8 cellular contexts compared by ENCODE assay signal in genomic region chr2:138059967-138060635, GRCh38.
DNase-seq lines count a peak whose midpoint lies in the region; ATAC-seq and TF ChIP-seq lines count a peak whose summit lies in the region.

No MANE protein-coding gene starts in this region.

- no peak overlapping the region for H2AFZ ChIP-seq in SK-N-SH (ENCODE audit: low read depth)

- H3K27ac ChIP-seq in SK-N-SH (ENCODE audit: low read depth in 2 of 2, low read length in 1 of 2), result peak overlapping the region; percentile 1 to 60; a peak in 3 of 4 replicates

- no peaks in the 10 kb centered on the region for H3K36me3 ChIP-seq in SK-N-SH (replicated peaks in 1 of 2; ENCODE audit: control insufficient read depth in 1 of 2, insufficient read depth in 2 of 2, low read length in 1 of 2)

- H3K9ac ChIP-seq in SK-N-SH, result no peak overlapping the region

- TF ChIP-seq EP300 in SK-N-SH (IDR thresholded peaks at IDR 0.05; ENCODE audit: borderline replicate concordance in 1 of 2, low read depth in 1 of 2, low read length in 1 of 2), result peak; percentile 72 to 79; a peak in 3 of 4 replicates

- no peaks in the 10 kb centered on the region for H4K20me1 ChIP-seq in SK-N-SH (ENCODE audit: insufficient read depth)

- peaks cover 0 to 8% of the 10 kb centered on the region in 2 experiments; a peak in 2 of 4 replicates for H3K4me1 ChIP-seq in SK-N-SH (ENCODE audit: control insufficient read depth in 1 of 2, insufficient read depth in 2 of 2, low read depth in 1 of 2, low read length in 1 of 2)

- no peaks in the 10 kb centered on the region for H3K79me2 ChIP-seq in SK-N-SH (ENCODE audit: insufficient read depth)

- in situ Hi-C loops in KBM-7 (cut with MboI; ENCODE audit: low pct_unique_long_range_greater_than_20kb, low sequenced_read_pairs), result no loop called here

- H3K27me3 ChIP-seq in SK-N-SH (ENCODE audit: insufficient read depth), result no peaks in the 10 kb centered on the region

- 12% methylated on average over 2 of the region's 2 CpGs for WGBS in SK-N-SH (ENCODE audit: low lambda C conversion rate)

- POLR2A ChIA-PET in SK-N-SH (lab: Yijun Ruan, JAX), result no interaction called here

- CTCF ChIA-PET in SK-N-SH (lab: Yijun Ruan, JAX), result interaction anchor here (1.4 kb wide), 1 partner anchor 111 kb away, joined by 3 read pairs; no protein-coding TSS in a partner anchor

- H3K9me2 ChIP-seq in SK-N-SH, result no peaks in the 10 kb centered on the region

- no peak overlapping the region for H3K4me2 ChIP-seq in SK-N-SH

- TF ChIP-seq RAD21 in SK-N-SH (IDR thresholded peaks at IDR 0.05; ENCODE audit: low read length), result no peak

- intact Hi-C loops in left cardiac atrium (cut with DNase I), result no loop called here

- ATAC-seq in left cardiac atrium (peak; percentile 55 to 89), GM18868 (IDR thresholded peaks at IDR 0.05; ENCODE audit: unreplicated experiment) (no peak), HG02798 (IDR thresholded peaks at IDR 0.05; ENCODE audit: poor library complexity, unreplicated experiment) (no peak)

- no peaks in the 10 kb centered on the region for H3F3A ChIP-seq in SK-N-SH (replicated peaks; ENCODE audit: insufficient read depth)

- no peaks in the 10 kb centered on the region for H3K9me3 ChIP-seq in SK-N-SH

- no peak overlapping the region for H3K4me3 ChIP-seq in SK-N-SH (ENCODE audit: low read depth in 2 of 2, low read length in 1 of 2)

- TF ChIP-seq CTCF in SK-N-SH (IDR thresholded peaks at IDR 0.05), result no peak

- peak; percentile 35 for DNase-seq in AG08395 (ENCODE audit: low spot score)
- peak; percentile 14 for DNase-seq in KBM-7
- DNase-seq in SK-N-SH, result peak; percentile 11
- peak; percentile 76 for DNase-seq in left cardiac atrium
- DNase-seq in T-helper 9 cell, result no peak
- DNase-seq in HK-2 (ENCODE audit: unreplicated experiment), result no peak

TF ChIP-seq in SK-N-SH, 30 proteins besides CTCF, POLR2A, EP300 and RAD21 (continues in another document):
- TF ChIP-seq CHD2 (IDR thresholded peaks at IDR 0.05; ENCODE audit: low read length, partially characterized antibody), result no peak
- TF ChIP-seq FOXJ3 (CRISPR knock-in tag; IDR thresholded peaks at IDR 0.05), result no peak
- TF ChIP-seq SMC3 (IDR thresholded peaks at IDR 0.05; ENCODE audit: low read depth, low read length), result no peak
- TF ChIP-seq NRF1 (IDR thresholded peaks at IDR 0.05; ENCODE audit: low read depth, low read length), result no peak
- peak; percentile 38; the same call in 1 of the 2 replicates for TF ChIP-seq RXRA (IDR thresholded peaks at IDR 0.05; ENCODE audit: borderline replicate concordance, low read depth)
- no peak for TF ChIP-seq MXI1 (IDR thresholded peaks at IDR 0.05; ENCODE audit: low read depth, low read length)
- no peak for TF ChIP-seq TAF1 (IDR thresholded peaks at IDR 0.05; ENCODE audit: borderline replicate concordance, low read depth, low read length)
- TF ChIP-seq FOXM1 (IDR thresholded peaks at IDR 0.05; ENCODE audit: low read depth), result peak; percentile 46; the same call in 1 of the 2 replicates
- TF ChIP-seq FOSL2 (IDR thresholded peaks at IDR 0.05; ENCODE audit: borderline replicate concordance, low read depth), result peak; percentile 67; the same call in 1 of the 2 replicates
- TF ChIP-seq REST (IDR thresholded peaks at IDR 0.05; ENCODE audit: low read depth, low read length), result no peak
- peak; percentile 26; the same call in 1 of the 2 replicates for TF ChIP-seq GATA2 (CRISPR knock-in tag; IDR thresholded peaks at IDR 0.05)
- TF ChIP-seq JUND (IDR thresholded peaks at IDR 0.05), result peak; percentile 84
- TF ChIP-seq TEAD4 (IDR thresholded peaks at IDR 0.05; ENCODE audit: borderline replicate concordance, insufficient read depth), result peak; percentile 70; the same call in 1 of the 2 replicates
- no peak for TF ChIP-seq USF1 (IDR thresholded peaks at IDR 0.05; ENCODE audit: borderline replicate concordance, low read depth)
- no peak for TF ChIP-seq GABPA (IDR thresholded peaks at IDR 0.05; ENCODE audit: low read depth)
- TF ChIP-seq RCOR1 (IDR thresholded peaks at IDR 0.05; ENCODE audit: low read length), result peak; percentile 34; the same call in 1 of the 2 replicates
- TF ChIP-seq POLR2AphosphoS5 (IDR thresholded peaks at IDR 0.05; ENCODE audit: low read depth, low read length), result peak; percentile 58; the same call in 1 of the 2 replicates
- peak; percentile 94 for TF ChIP-seq TCF12 (IDR thresholded peaks at IDR 0.05)
- peak; percentile 53; the same call in 1 of the 2 replicates for TF ChIP-seq ZBTB33 (IDR thresholded peaks at IDR 0.05; ENCODE audit: borderline replicate concordance, low read depth)
- peak; percentile 94 for TF ChIP-seq PBX3 (IDR thresholded peaks at IDR 0.05)
- TF ChIP-seq MEF2A (IDR thresholded peaks at IDR 0.05; ENCODE audit: borderline replicate concordance, low read depth), result no peak
- no peak for TF ChIP-seq SIN3A (IDR thresholded peaks at IDR 0.05; ENCODE audit: borderline replicate concordance, low read depth, low read length)
- peak; percentile 92 for TF ChIP-seq NFIC (IDR thresholded peaks at IDR 0.05; ENCODE audit: borderline replicate concordance)
- no peak for TF ChIP-seq YY1 (IDR thresholded peaks at IDR 0.05; ENCODE audit: low read depth)
- TF ChIP-seq IRF3 (IDR thresholded peaks at IDR 0.05; ENCODE audit: low read depth, low read length), result no peak
- no peak for TF ChIP-seq EZH2phosphoT487 (IDR thresholded peaks at IDR 0.05; ENCODE audit: borderline replicate concordance, low read depth)

Comparison
In these comparisons a context has a peak if more than half of its experiments do, and no peak if none do; other contexts are left out.
1. DNase-seq: peak in AG08395 (single experiment), KBM-7 (single experiment), SK-N-SH (single experiment) and left cardiac atrium (single experiment); none in T-helper 9 cell (single experiment) and HK-2 (single experiment).
2. ATAC-seq: peak in left cardiac atrium (2 of 2); none in GM18868 (single experiment) and HG02798 (single experiment).